13 cellular contexts compared by ENCODE assay signal in genomic region chr5:41524174-41524573, GRCh38. TPM values are rescaled to one million over a fixed set of nuclear protein-coding genes. Genes with fewer than 3 reads are reported as not detected.
A peak's percentile ranks its signal among the peaks of the same experiment; 100 is the strongest.
DNase-seq lines count a peak whose midpoint lies in the region; ATAC-seq and TF ChIP-seq lines count a peak whose summit lies in the region.
"Had no signal": no experiment of that assay in that cellular context is flagged by ENCODE, and none has a peak within 500 bp of the region (broad histone marks: within the 10 kb centered on the region; RNA-seq: fewer than 3 reads in every experiment).

No MANE protein-coding gene starts in this region.

- H3K4me3 ChIP-seq in heart right ventricle (no peak overlapping the region), left ventricle myocardium inferior (no peak overlapping the region), fibroblast of pulmonary artery (replicated peaks; ENCODE audit: low read depth, low read length) (no peak overlapping the region)
- H3K4me3 ChIP-seq: BLaER1 treated with 17β-estradiol and CSF1 and Interleukin-3, amounts not matched to agents 10 nM and 100 nM; HAP-1 had no signal

- DNase-seq in heart right ventricle (no peak), left ventricle myocardium inferior (no peak), NCI-H748 treated with DMSO at 0.1 percent for 48 hours (lab: John Stamatoyannopoulos, UW) (peak; percentile 38), fibroblast of pulmonary artery (ENCODE audit: low read depth) (peak; percentile 24), amniotic stem cell (lab: John Stamatoyannopoulos, UW) (no peak)
- DNase-seq in activated effector memory CD4-positive, alpha-beta T cell treated with Interleukin-2 at 50 U/mL for 16 hours = no peak
- DNase-seq: activated CD8-positive, alpha-beta memory T cell treated with anti-CD3 and anti-CD28 coated beads, Interleukin-2, amount 50 U/mL, for 4 hours; natural killer cell; T-helper 9 cell had no signal

- peaks cover 0 to 14% (median 0%) of the 10 kb centered on the region in 9 donors for H3K4me1 ChIP-seq in heart right ventricle
- peaks cover 18% of the 10 kb centered on the region for H3K4me1 ChIP-seq in left ventricle myocardium inferior
- H3K4me1 ChIP-seq: BLaER1 treated with 17β-estradiol and CSF1 and Interleukin-3, amounts not matched to agents 10 nM and 100 nM; HAP-1 had no signal

- peaks cover 0 to 20% (median 9%) of the 10 kb centered on the region in 11 donors for H3K9me3 ChIP-seq in heart right ventricle
- peaks cover 18% of the 10 kb centered on the region for H3K9me3 ChIP-seq in left ventricle myocardium inferior (replicated peaks)
- H3K9me3 ChIP-seq: HAP-1 had no signal

- TF ChIP-seq CTCF in heart right ventricle (IDR thresholded peaks at IDR 0.05) = peak in 6 of 9 donors; percentile 6 to 25 (median 21)
- no peak for TF ChIP-seq CTCF in left ventricle myocardium inferior (IDR thresholded peaks at IDR 0.05; ENCODE audit: borderline replicate concordance)
- TF ChIP-seq CTCF in fibroblast of pulmonary artery (IDR thresholded peaks at IDR 0.05; ENCODE audit: low read length, missing control alignments) = peak; percentile 30

- H3K27me3 ChIP-seq in heart right ventricle = no peaks in the 10 kb centered on the region
- no peaks in the 10 kb centered on the region for H3K27me3 ChIP-seq in left ventricle myocardium inferior (ENCODE audit: low read depth)
- H3K27me3 ChIP-seq: BLaER1 treated with 17β-estradiol and CSF1 and Interleukin-3, amounts not matched to agents 10 nM and 100 nM had no signal

- H3K27ac ChIP-seq in heart right ventricle = no peak overlapping the region
- no peak overlapping the region for H3K27ac ChIP-seq in left ventricle myocardium inferior (replicated peaks)
- H3K27ac ChIP-seq: BLaER1 treated with 17β-estradiol and CSF1 and Interleukin-3, amounts not matched to agents 10 nM and 100 nM had no signal

- no peak for ATAC-seq in heart right ventricle
- no peak for ATAC-seq in HG03354 (IDR thresholded peaks at IDR 0.05; ENCODE audit: poor library complexity, severe bottlenecking, unreplicated experiment)
- ATAC-seq in GM21723 (IDR thresholded peaks at IDR 0.05; ENCODE audit: unreplicated experiment) = no peak
- ATAC-seq: natural killer cell had no signal

- H3K36me3 ChIP-seq in heart right ventricle (no peaks in the 10 kb centered on the region), left ventricle myocardium inferior (no peaks in the 10 kb centered on the region)
- H3K36me3 ChIP-seq: BLaER1 treated with 17β-estradiol and CSF1 and Interleukin-3, amounts not matched to agents 10 nM and 100 nM; HAP-1 had no signal

- intact Hi-C loops in heart right ventricle (cut with DNase I) (loop anchor here in 4 of 10 donors (5.0 to 10.0 kb wide), 4 partner anchors 252 to 622 kb away; partner anchors contain the start of gene C7 (in 2 of the 4)), left ventricle myocardium inferior (cut with micrococcal nuclease) (no loop called here)

RNA-seq across cellular contexts. Expression of gene PLCXD3, which starts 13.8 kb away (rescaled TPM):
- total RNA-seq in heart right ventricle = 100 to 1,000 TPM in 2 of 10 donors, 10 to 100 TPM in 8; 36.2 to 104 (median 55.5) TPM
- 10 to 100 TPM; 25.4 to 27.7 TPM for polyA plus RNA-seq in heart right ventricle
- total RNA-seq in left ventricle myocardium inferior = 73.1 TPM
- total RNA-seq: natural killer cell had no signal

Comparison
In these comparisons a context has a peak if more than half of its experiments do, and no peak if none do; other contexts are left out.
1. DNase-seq: peak in NCI-H748 treated with DMSO at 0.1 percent for 48 hours (single experiment) and fibroblast of pulmonary artery (single experiment); none in heart right ventricle (0 of 2), left ventricle myocardium inferior (single experiment), activated effector memory CD4-positive, alpha-beta T cell treated with Interleukin-2 at 50 U/mL for 16 hours (single experiment) and amniotic stem cell (single experiment).